25 cellular contexts compared by ENCODE assay signal in the genomic region with DNA sequence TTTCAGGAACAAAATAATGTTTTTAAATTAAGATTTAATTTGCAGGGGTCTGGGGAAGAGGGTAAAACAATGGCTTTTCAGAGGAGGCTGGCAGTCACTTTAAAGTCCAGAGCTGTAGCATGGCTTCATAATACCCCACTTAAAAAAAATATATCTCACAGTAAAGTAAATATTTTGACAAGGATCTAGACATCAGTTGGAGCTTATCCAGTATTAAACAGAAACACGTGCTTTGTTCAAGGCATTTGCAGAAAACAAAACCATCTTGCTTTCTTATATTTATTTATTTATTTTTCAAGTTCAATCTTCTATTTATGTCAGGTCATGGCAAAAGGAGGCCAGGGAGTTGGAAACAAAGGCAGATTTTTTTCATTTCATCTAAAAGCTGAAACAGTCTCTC. TPM values are rescaled to one million over a fixed set of nuclear protein-coding genes. Genes with fewer than 3 reads are reported as not detected.
DNase-seq lines count a peak whose midpoint lies in the region; ATAC-seq and TF ChIP-seq lines count a peak whose summit lies in the region.
"Had no signal": no experiment of that assay in that cellular context is flagged by ENCODE, and none has a peak within 500 bp of the region (broad histone marks: within the 10 kb centered on the region; RNA-seq: fewer than 3 reads in every experiment).

No MANE protein-coding gene starts in this region.

- H3K27me3 ChIP-seq in smooth muscle cell (ENCODE audit: low read depth): no peaks in the 10 kb centered on the region
- H3K27me3 ChIP-seq: esophagus squamous epithelium, heart left ventricle, sigmoid colon had no signal

- H3K36me3 ChIP-seq in smooth muscle cell (ENCODE audit: low read depth): no peaks in the 10 kb centered on the region
- H3K36me3 ChIP-seq: esophagus squamous epithelium, heart left ventricle, left ventricle myocardium inferior, sigmoid colon had no signal

- no peak overlapping the region for H3K27ac Mint-ChIP-seq in glutamatergic neuron (ENCODE audit: unreplicated experiment)
- H3K27ac Mint-ChIP-seq: activated CD4-positive, alpha-beta T cell treated with anti-CD3 and anti-CD28 coated beads for 36 hours; activated naive CD4-positive, alpha-beta T cell treated with anti-CD3 and anti-CD28 coated beads, Interleukin-2, amount 50 U/mL, for 24 hours; activated T-cell treated with anti-CD3 and anti-CD28 coated beads, Interleukin-2, amount 50 U/mL, for 72 hours; CD14-positive monocyte; stimulated activated memory B cell treated with anti-CD40 and anti-IgM and Interleukin-4, amounts not matched to agents 10 μg/mL and 1 μg/mL and 100 μg/mL, for 72 hours had no signal

- DNase-seq in NCI-H510A treated with DMSO at 0.1 percent for 48 hours (lab: John Stamatoyannopoulos, UW): peak; percentile 78
- no peak for DNase-seq in NCI-H510A (lab: John Stamatoyannopoulos, UW)
- peak; percentile 54 for DNase-seq in NCI-H345 (lab: John Stamatoyannopoulos, UW)
- DNase-seq in choroid plexus epithelial cell (ENCODE audit: low read depth): peak; percentile 52
- no peak for DNase-seq in smooth muscle cell (lab: John Stamatoyannopoulos, UW; ENCODE audit: unreplicated experiment)
- no peak for DNase-seq in EL
- DNase-seq in glutamatergic neuron: no peak
- DNase-seq: activated CD4-positive, alpha-beta T cell treated with anti-CD3 and anti-CD28 coated beads for 36 hours; activated T-cell treated with anti-CD3 and anti-CD28 coated beads, Interleukin-2, amount 50 U/mL, for 72 hours; effector CD4-positive, alpha-beta T cell; esophagus squamous epithelium; heart left ventricle; left ventricle myocardium inferior; mucosa of descending colon; NCI-H2107; sigmoid colon had no signal

- no peaks in the 10 kb centered on the region for H3K4me1 ChIP-seq in smooth muscle cell (ENCODE audit: low read depth)
- H3K4me1 ChIP-seq: heart left ventricle had no signal

- no peaks in the 10 kb centered on the region for H4K20me1 ChIP-seq in smooth muscle cell (ENCODE audit: low read depth)

- no peak for ATAC-seq in GM18505 (IDR thresholded peaks at IDR 0.05; ENCODE audit: unreplicated experiment)
- ATAC-seq: activated CD4-positive, alpha-beta T cell treated with anti-CD3 and anti-CD28 coated beads for 36 hours; activated T-cell treated with anti-CD3 and anti-CD28 coated beads, Interleukin-2, amount 50 U/mL, for 72 hours; heart left ventricle; mucosa of descending colon; stimulated activated memory B cell treated with anti-CD40 and anti-IgM and Interleukin-4, amounts not matched to agents 10 μg/mL and 1 μg/mL and 100 μg/mL, for 72 hours had no signal

- H3K4me2 ChIP-seq in smooth muscle cell: peak overlapping the region; percentile 57

- WGBS in smooth muscle cell (ENCODE audit: low lambda C conversion rate): 27% methylated on average over 1 of the region's 1 CpG

- no peaks in the 10 kb centered on the region for H3K27me3 Mint-ChIP-seq in glutamatergic neuron (ENCODE audit: unreplicated experiment)
- H3K27me3 Mint-ChIP-seq: activated CD4-positive, alpha-beta T cell treated with anti-CD3 and anti-CD28 coated beads for 36 hours; activated naive CD4-positive, alpha-beta T cell treated with anti-CD3 and anti-CD28 coated beads, Interleukin-2, amount 50 U/mL, for 24 hours; stimulated activated memory B cell treated with anti-CD40 and anti-IgM and Interleukin-4, amounts not matched to agents 10 μg/mL and 1 μg/mL and 100 μg/mL, for 72 hours had no signal

- H2AFZ ChIP-seq in smooth muscle cell (ENCODE audit: low read depth): no peak overlapping the region

- no peaks in the 10 kb centered on the region for H3K9me3 ChIP-seq in smooth muscle cell (replicated peaks; ENCODE audit: low read depth)
- H3K9me3 ChIP-seq: esophagus squamous epithelium, heart left ventricle, left ventricle myocardium inferior, mucosa of descending colon, sigmoid colon had no signal

- peaks cover 7% of the 10 kb centered on the region for H3F3A ChIP-seq in smooth muscle cell (ENCODE audit: low read depth)

- H3K9me3 Mint-ChIP-seq in glutamatergic neuron (ENCODE audit: unreplicated experiment): no peaks in the 10 kb centered on the region

- H3K4me1 Mint-ChIP-seq in glutamatergic neuron (ENCODE audit: low read depth, unreplicated experiment): no peaks in the 10 kb centered on the region
- H3K4me1 Mint-ChIP-seq: activated CD4-positive, alpha-beta T cell treated with anti-CD3 and anti-CD28 coated beads for 36 hours; activated naive CD4-positive, alpha-beta T cell treated with anti-CD3 and anti-CD28 coated beads, Interleukin-2, amount 50 U/mL, for 24 hours; neural crest cell; stimulated activated memory B cell treated with anti-CD40 and anti-IgM and Interleukin-4, amounts not matched to agents 10 μg/mL and 1 μg/mL and 100 μg/mL, for 72 hours had no signal

- no peak for TF ChIP-seq CTCF in choroid plexus epithelial cell (conservative IDR thresholded peaks at IDR 0.05; ENCODE audit: low read depth, low read length)
- TF ChIP-seq CTCF in smooth muscle cell (IDR thresholded peaks at IDR 0.05; ENCODE audit: borderline replicate concordance, insufficient read depth, poor library complexity, severe bottlenecking): no peak
- no peak for TF ChIP-seq CTCF in glutamatergic neuron (IDR thresholded peaks at IDR 0.05; ENCODE audit: partially characterized antibody, unreplicated experiment)

- no peaks in the 10 kb centered on the region for H3K79me2 ChIP-seq in smooth muscle cell (ENCODE audit: low read depth)

- peaks cover 5% of the 10 kb centered on the region for H3K36me3 Mint-ChIP-seq in glutamatergic neuron (ENCODE audit: unreplicated experiment)
- H3K36me3 Mint-ChIP-seq: activated naive CD4-positive, alpha-beta T cell treated with anti-CD3 and anti-CD28 coated beads, Interleukin-2, amount 50 U/mL, for 24 hours; CD14-positive monocyte; stimulated activated memory B cell treated with anti-CD40 and anti-IgM and Interleukin-4, amounts not matched to agents 10 μg/mL and 1 μg/mL and 100 μg/mL, for 72 hours had no signal

- H3K9ac ChIP-seq in smooth muscle cell (ENCODE audit: low read depth): peak overlapping the region; percentile 31

- no peak overlapping the region for H3K4me3 ChIP-seq in choroid plexus epithelial cell (ENCODE audit: low read depth, low read length)
- peak overlapping the region; percentile 24 for H3K4me3 ChIP-seq in smooth muscle cell
- H3K4me3 ChIP-seq: esophagus squamous epithelium, heart left ventricle, left ventricle myocardium inferior, mucosa of descending colon, sigmoid colon had no signal

- H3K27ac ChIP-seq in smooth muscle cell (ENCODE audit: low read depth): peak overlapping the region; percentile 65
- H3K27ac ChIP-seq: esophagus squamous epithelium, heart left ventricle, left ventricle myocardium inferior, sigmoid colon had no signal

- H3K4me3 Mint-ChIP-seq in glutamatergic neuron (ENCODE audit: unreplicated experiment): no peak overlapping the region
- H3K4me3 Mint-ChIP-seq: activated CD4-positive, alpha-beta T cell treated with anti-CD3 and anti-CD28 coated beads for 36 hours; activated naive CD4-positive, alpha-beta T cell treated with anti-CD3 and anti-CD28 coated beads, Interleukin-2, amount 50 U/mL, for 24 hours; activated T-cell treated with anti-CD3 and anti-CD28 coated beads, Interleukin-2, amount 50 U/mL, for 72 hours; CD14-positive monocyte; neural crest cell; stimulated activated memory B cell treated with anti-CD40 and anti-IgM and Interleukin-4, amounts not matched to agents 10 μg/mL and 1 μg/mL and 100 μg/mL, for 72 hours had no signal

- no peak for TF ChIP-seq POLR2A in GM18505 (IDR thresholded peaks at IDR 0.05; ENCODE audit: borderline replicate concordance, extremely low read depth, insufficient read depth, insufficient read length)

RNA-seq across cellular contexts. Expression of a gene that starts 53.3 kb away (rescaled TPM):
- total RNA-seq in smooth muscle cell: not detected in 2 replicates
- 0.26 TPM in 1 of 2 replicates, not detected in the other for polyA plus RNA-seq in smooth muscle cell
- total RNA-seq in glutamatergic neuron (ENCODE audit: unreplicated experiment): not detected
- total RNA-seq: activated CD4-positive, alpha-beta T cell treated with anti-CD3 and anti-CD28 coated beads for 36 hours; astrocyte; esophagus squamous epithelium; heart left ventricle; left ventricle myocardium inferior; mucosa of descending colon; neural crest cell; posterior vena cava; RPMI7951; sigmoid colon; temporal lobe had no signal
- polyA plus RNA-seq: heart left ventricle had no signal

Comparison
In these comparisons a context has a peak if more than half of its experiments do, and no peak if none do; other contexts are left out.
1. DNase-seq: peak in NCI-H510A treated with DMSO at 0.1 percent for 48 hours (single experiment), NCI-H345 (single experiment) and choroid plexus epithelial cell (single experiment); none in NCI-H510A (single experiment), smooth muscle cell (single experiment), EL (single experiment) and glutamatergic neuron (single experiment).